In genomic region chr12:114479831-114480230, GRCh38 we compare ENCODE assay signal across 8 cellular contexts.
A peak's percentile ranks its signal among the peaks of the same experiment; 100 is the strongest.
DNase-seq lines count a peak whose midpoint lies in the region; ATAC-seq and TF ChIP-seq lines count a peak whose summit lies in the region.

No MANE protein-coding gene starts in this region.

- TF ChIP-seq POLR2A in esophagus squamous epithelium (IDR thresholded peaks at IDR 0.05), result no peak

- H3K4me3 ChIP-seq in BJ (ENCODE audit: low read depth, low read length) (peak overlapping the region; percentile 58), HUES6 (ENCODE audit: low read depth, low read length) (peak overlapping the region; percentile 64), esophagus squamous epithelium (peak overlapping the region; percentile 7 to 58 (median 30))

- H3K4me3 Mint-ChIP-seq in nephron, result peak overlapping the region; percentile 25 to 65 (median 57)

- no peak overlapping the region for H3K27ac ChIP-seq in HUES6 (ENCODE audit: low read depth, low read length)
- no peak overlapping the region for H3K27ac ChIP-seq in esophagus squamous epithelium

- H3K4me1 ChIP-seq in HUES6 (ENCODE audit: control insufficient read depth, insufficient read depth, low read length), result peaks cover 10% of the 10 kb centered on the region
- H3K4me1 ChIP-seq in esophagus squamous epithelium, result peaks cover 0 to 22% (median 11%) of the 10 kb centered on the region in 3 donors

- no peaks in the 10 kb centered on the region for H3K36me3 Mint-ChIP-seq in nephron (ENCODE audit: low read depth)

- intact Hi-C loops in esophagus squamous epithelium (cut with DNase I) (no loop called here), left colon (cut with DNase I, micrococcal nuclease) (no loop called here)

- peaks cover 91% of the 10 kb centered on the region for H3K27me3 Mint-ChIP-seq in nephron (ENCODE audit: low read depth)

- TF ChIP-seq CTCF in BJ (IDR thresholded peaks at IDR 0.05; ENCODE audit: insufficient read depth, low read depth, low read length) (no peak), esophagus squamous epithelium (IDR thresholded peaks at IDR 0.05) (no peak), nephron (IDR thresholded peaks at IDR 0.05; ENCODE audit: unreplicated experiment in 3 of 3) (no peak)

- H3K9me3 ChIP-seq in HUES6 (ENCODE audit: control insufficient read depth, insufficient read depth, low read depth, low read length), result no peaks in the 10 kb centered on the region
- H3K9me3 ChIP-seq in esophagus squamous epithelium, result no peaks in the 10 kb centered on the region

- no peaks in the 10 kb centered on the region for H3K36me3 ChIP-seq in BJ (ENCODE audit: control insufficient read depth, insufficient read depth, low read length)
- no peaks in the 10 kb centered on the region for H3K36me3 ChIP-seq in HUES6 (ENCODE audit: control insufficient read depth, insufficient read depth, low read length)
- no peaks in the 10 kb centered on the region for H3K36me3 ChIP-seq in esophagus squamous epithelium

- ATAC-seq in left colon, result no peak

- peaks cover 11% of the 10 kb centered on the region for H3K27me3 ChIP-seq in BJ (ENCODE audit: control insufficient read depth, insufficient read depth, low read length)
- peaks cover 88% of the 10 kb centered on the region for H3K27me3 ChIP-seq in HUES6 (ENCODE audit: control insufficient read depth, insufficient read depth, low read length)
- peaks cover 0 to 92% (median 19%) of the 10 kb centered on the region in 4 donors for H3K27me3 ChIP-seq in esophagus squamous epithelium

- no peak overlapping the region for H3K27ac Mint-ChIP-seq in nephron

- H3K4me1 Mint-ChIP-seq in nephron, result no peaks in the 10 kb centered on the region

- peaks cover 2% of the 10 kb centered on the region for H3K9me3 Mint-ChIP-seq in nephron

- WGBS in esophagus squamous epithelium, 2 donors, result 4 to 6% methylated on average over 17 to 18 of the region's 22 CpGs

- no peak overlapping the region for H3K9ac ChIP-seq in HUES6 (ENCODE audit: low read length)

- DNase-seq in BJ (ENCODE audit: low read depth), result no peak
- no peak for DNase-seq in esophagus squamous epithelium (lab: John Stamatoyannopoulos, UW)
- DNase-seq in GM19240 (ENCODE audit: insufficient read length, low spot score), result no peak
- DNase-seq in cerebellum (ENCODE audit: low spot score), result no peak
- DNase-seq in left colon, result no peak
- DNase-seq in central memory CD4-positive, alpha-beta T cell, result no peak

- POLR2A ChIA-PET in BJ (lab: Charles Lee), result interaction anchor here (0.6 to 1.5 kb wide), 4 partner anchors 28 to 305 kb away, joined by 3 to 16 read pairs (median 7); partner anchors contain the start of gene TBX5

- CTCF ChIA-PET in BJ (lab: Yijun Ruan, JAX), result interaction anchor here (0.7 to 4.0 kb wide), 6 partner anchors 20 to 499 kb away, joined by 3 to 20 read pairs (median 6); no protein-coding TSS in a partner anchor
